In genomic region chr15:51006336-51006985, GRCh38 we compare ENCODE assay signal across 27 cellular contexts.
"Had no signal": no experiment of that assay in that cellular context is flagged by ENCODE, and none has a peak within 500 bp of the region (broad histone marks: within the 10 kb centered on the region; RNA-seq: fewer than 3 reads in every experiment).

No MANE protein-coding gene starts in this region.

- H3K4me1 Mint-ChIP-seq: nephron; stimulated activated memory B cell treated with anti-CD40 and anti-IgM and Interleukin-4, amounts not matched to agents 10 μg/mL and 1 μg/mL and 100 μg/mL, for 72 hours had no signal

- H3K9me3 ChIP-seq: esophagus muscularis mucosa, sigmoid colon, testis, upper lobe of right lung, uterus had no signal

- H3K27me3 Mint-ChIP-seq: naive thymus-derived CD4-positive, alpha-beta T cell; progenitor cell of endocrine pancreas; stimulated activated memory B cell treated with anti-CD40 and anti-IgM and Interleukin-4, amounts not matched to agents 10 μg/mL and 1 μg/mL and 100 μg/mL, for 72 hours had no signal

- H3K4me3 ChIP-seq: coronary artery, esophagus muscularis mucosa, heart right ventricle, left lung, neural progenitor cell, sigmoid colon, testis, tibial nerve, upper lobe of right lung, uterus had no signal

- H3K4me1 ChIP-seq: esophagus muscularis mucosa, neural progenitor cell, parathyroid adenoma, sigmoid colon, testis, tibial nerve, upper lobe of right lung, uterus had no signal

- H3K27me3 ChIP-seq: esophagus muscularis mucosa, foreskin keratinocyte, heart right ventricle, left lung, neural progenitor cell, sigmoid colon, testis, tibial nerve, upper lobe of right lung, uterus had no signal

- H3K27ac Mint-ChIP-seq: mesothelial cell of epicardium; naive thymus-derived CD4-positive, alpha-beta T cell; neural progenitor cell; progenitor cell of endocrine pancreas; stimulated activated memory B cell treated with anti-CD40 and anti-IgM and Interleukin-4, amounts not matched to agents 10 μg/mL and 1 μg/mL and 100 μg/mL, for 72 hours had no signal

- H3K4me3 Mint-ChIP-seq: mesothelial cell of epicardium; naive thymus-derived CD4-positive, alpha-beta T cell; nephron; neural progenitor cell; stimulated activated memory B cell treated with anti-CD40 and anti-IgM and Interleukin-4, amounts not matched to agents 10 μg/mL and 1 μg/mL and 100 μg/mL, for 72 hours had no signal

- H3K36me3 ChIP-seq: neural progenitor cell, uterus had no signal

- DNase-seq: dermis blood vessel endothelial cell; effector memory CD4-positive, alpha-beta T cell; foreskin keratinocyte; glutamatergic neuron; heart right ventricle; hippocampal formation; kidney glomerular epithelial cell; left lung; mesenchymal stem cell; naive thymus-derived CD4-positive, alpha-beta T cell; sigmoid colon; stimulated activated CD4-positive, alpha-beta T cell treated with anti-CD3 and anti-CD28 coated beads, Interleukin-2, amount 100 ng/mL, for 24 hours; stimulated activated CD4-positive, alpha-beta T cell treated with anti-CD3 and anti-CD28 coated beads, Interleukin-4, amount 100 ng/mL, for 24 hours; stimulated activated naive CD8-positive, alpha-beta T cell treated with anti-CD3 and anti-CD28 coated beads, Interleukin-15, Interleukin-2, amounts not matched to agents 100 U/mL and 50 U/mL, for 24 hours; substantia nigra; testis; upper lobe of right lung; uterus had no signal

- ATAC-seq: foreskin keratinocyte; heart right ventricle; left lung; naive thymus-derived CD4-positive, alpha-beta T cell; stimulated activated memory B cell treated with anti-CD40 and anti-IgM and Interleukin-4, amounts not matched to agents 10 μg/mL and 1 μg/mL and 100 μg/mL, for 72 hours; stimulated activated naive CD8-positive, alpha-beta T cell treated with anti-CD3 and anti-CD28 coated beads, Interleukin-15, Interleukin-2, amounts not matched to agents 100 U/mL and 50 U/mL, for 24 hours; upper lobe of right lung had no signal

- H3K27ac ChIP-seq: coronary artery, esophagus muscularis mucosa, foreskin keratinocyte, heart right ventricle, left lung, neural progenitor cell, parathyroid adenoma, sigmoid colon, testis, tibial nerve, upper lobe of right lung, uterus had no signal
